14 cellular contexts compared by ENCODE assay signal in genomic region chr12:52152905-52153317, GRCh38. TPM values are rescaled to one million over a fixed set of nuclear protein-coding genes. Genes with fewer than 3 reads are reported as not detected.
DNase-seq lines count a peak whose midpoint lies in the region; ATAC-seq and TF ChIP-seq lines count a peak whose summit lies in the region.
"Had no signal": no experiment of that assay in that cellular context is flagged by ENCODE, and none has a peak within 500 bp of the region (broad histone marks: within the 10 kb centered on the region; RNA-seq: fewer than 3 reads in every experiment).

No MANE protein-coding gene starts in this region.

- H3K9ac ChIP-seq in iPS-15b (ENCODE audit: low read depth, low read length) = no peak overlapping the region

- H3K4me3 ChIP-seq in RWPE2 (ENCODE audit: severe bottlenecking) = no peak overlapping the region
- peak overlapping the region; percentile 26 for H3K4me3 ChIP-seq in iPS-15b (ENCODE audit: low read depth, low read length)
- H3K4me3 ChIP-seq in suprapubic skin = no peak overlapping the region

- H3K27me3 Mint-ChIP-seq in activated T-cell treated with anti-CD3 and anti-CD28 coated beads, Interleukin-2, amount 50 U/mL, for 4 hours (ENCODE audit: low read depth) = no peaks in the 10 kb centered on the region

- H3K27me3 ChIP-seq in RWPE2 (ENCODE audit: insufficient read depth, poor library complexity, severe bottlenecking) (no peaks in the 10 kb centered on the region), iPS-15b (ENCODE audit: control insufficient read depth, insufficient read depth, low read length) (peaks cover 5% of the 10 kb centered on the region), suprapubic skin (no peaks in the 10 kb centered on the region)

- no peaks in the 10 kb centered on the region for H3K9me3 Mint-ChIP-seq in activated T-cell treated with anti-CD3 and anti-CD28 coated beads, Interleukin-2, amount 50 U/mL, for 4 hours
- H3K9me3 Mint-ChIP-seq: memory B cell; stimulated activated naive B cell treated with anti-CD40 and anti-IgM and Interleukin-4, amounts not matched to agents 10 μg/mL and 1 μg/mL and 100 μg/mL, for 72 hours had no signal

- H3K4me3 Mint-ChIP-seq in activated T-cell treated with anti-CD3 and anti-CD28 coated beads, Interleukin-2, amount 50 U/mL, for 4 hours = peak overlapping the region; percentile 26
- H3K4me3 Mint-ChIP-seq: memory B cell had no signal

- H3K4me1 ChIP-seq in RWPE2 (ENCODE audit: insufficient read depth, poor library complexity, severe bottlenecking) (peaks cover 65% of the 10 kb centered on the region), iPS-15b (ENCODE audit: control insufficient read depth, insufficient read depth, low read length) (no peaks in the 10 kb centered on the region), suprapubic skin (peaks cover 84% of the 10 kb centered on the region)

- TF ChIP-seq CTCF in RWPE2 (IDR thresholded peaks at IDR 0.05; ENCODE audit: poor library complexity, severe bottlenecking) (no peak), suprapubic skin (IDR thresholded peaks at IDR 0.05) (no peak)

- WGBS in suprapubic skin = 48% methylated on average over 4 of the region's 5 CpGs

- H3K9me3 ChIP-seq in RWPE2 (ENCODE audit: severe bottlenecking) (no peaks in the 10 kb centered on the region), iPS-15b (ENCODE audit: control insufficient read depth, insufficient read depth, low read length) (no peaks in the 10 kb centered on the region), suprapubic skin (no peaks in the 10 kb centered on the region)

- no peaks in the 10 kb centered on the region for H3K36me3 Mint-ChIP-seq in activated T-cell treated with anti-CD3 and anti-CD28 coated beads, Interleukin-2, amount 50 U/mL, for 4 hours (ENCODE audit: insufficient read depth)
- H3K36me3 Mint-ChIP-seq: memory B cell; stimulated activated naive B cell treated with anti-CD40 and anti-IgM and Interleukin-4, amounts not matched to agents 10 μg/mL and 1 μg/mL and 100 μg/mL, for 72 hours had no signal

- no peak for TF ChIP-seq EP300 in suprapubic skin (IDR thresholded peaks at IDR 0.05)

- no peak for DNase-seq in activated T-cell treated with anti-CD3 and anti-CD28 coated beads, Interleukin-2, amount 50 U/mL, for 4 hours
- no peak for DNase-seq in activated T-cell treated with anti-CD3 and anti-CD28 coated beads for 4 hours
- DNase-seq in RWPE2 (ENCODE audit: low spot score) = no peak
- DNase-seq in suprapubic skin (ENCODE audit: low spot score in 2 of 2) = no peak
- no peak for DNase-seq in epidermal melanocyte (ENCODE audit: insufficient read length, low spot score)
- DNase-seq: foreskin melanocyte; NCI-H1694; stimulated activated naive B cell treated with anti-CD40 and anti-IgM and Interleukin-4, amounts not matched to agents 10 μg/mL and 1 μg/mL and 100 μg/mL, for 72 hours; WERI-Rb-1 had no signal

- TF ChIP-seq POLR2A in suprapubic skin (IDR thresholded peaks at IDR 0.05) = no peak

- H3K27ac ChIP-seq in RWPE2 (ENCODE audit: poor library complexity, severe bottlenecking) (peak overlapping the region; percentile 100), suprapubic skin (peak overlapping the region; percentile 99)
- H3K27ac ChIP-seq: WERI-Rb-1 had no signal

- peaks cover 36% of the 10 kb centered on the region for H3K4me1 Mint-ChIP-seq in activated T-cell treated with anti-CD3 and anti-CD28 coated beads, Interleukin-2, amount 50 U/mL, for 4 hours (ENCODE audit: low read depth)

- H3K36me3 ChIP-seq in RWPE2 (ENCODE audit: low read depth) = no peaks in the 10 kb centered on the region
- H3K36me3 ChIP-seq in iPS-15b (ENCODE audit: control insufficient read depth, insufficient read depth, low read length) = no peaks in the 10 kb centered on the region
- H3K36me3 ChIP-seq in suprapubic skin = no peaks in the 10 kb centered on the region
- H3K36me3 ChIP-seq: WERI-Rb-1 had no signal

- ATAC-seq in activated T-cell treated with anti-CD3 and anti-CD28 coated beads, Interleukin-2, amount 50 U/mL, for 4 hours = no peak
- ATAC-seq in RWPE2 (ENCODE audit: low read depth) (no peak), HG03442 (IDR thresholded peaks at IDR 0.05; ENCODE audit: unreplicated experiment) (no peak), HG02885 (IDR thresholded peaks at IDR 0.05; ENCODE audit: poor library complexity, unreplicated experiment) (no peak)

RNA-seq across cellular contexts. Expression of gene KRT80, which starts 38.9 kb away (rescaled TPM):
- under 1 TPM in 2 of 3 donors, not detected in 1; 0.05 to 0.08 TPM for total RNA-seq in activated T-cell treated with anti-CD3 and anti-CD28 coated beads, Interleukin-2, amount 50 U/mL, for 4 hours
- 100 to 1,000 TPM in 3 of 4 donors, 10 to 100 TPM in 1; 78.6 to 293 (median 185) TPM for total RNA-seq in suprapubic skin
- total RNA-seq: activated CD8-positive, alpha-beta memory T cell treated with anti-CD3 and anti-CD28 coated beads for 36 hours had no signal

Comparison
In these comparisons a context has a peak if more than half of its experiments do, and no peak if none do; other contexts are left out.
1. RNA of gene KRT80, which starts 38.9 kb away (total RNA-seq): 78.6 to 293 TPM in suprapubic skin; 0.05 to 0.08 TPM in activated T-cell treated with anti-CD3 and anti-CD28 coated beads, Interleukin-2, amount 50 U/mL, for 4 hours; every median in the first group is over 10 times any median in the second.